Comparison of ENCODE assay signal across 18 cellular contexts in genomic region chr12:31947971-31948370, GRCh38. TPM values are rescaled to one million over a fixed set of nuclear protein-coding genes. Genes with fewer than 3 reads are reported as not detected.
DNase-seq lines count a peak whose midpoint lies in the region; ATAC-seq and TF ChIP-seq lines count a peak whose summit lies in the region.
"Had no signal": no experiment of that assay in that cellular context is flagged by ENCODE, and none has a peak within 500 bp of the region (broad histone marks: within the 10 kb centered on the region; RNA-seq: fewer than 3 reads in every experiment).

No MANE protein-coding gene starts in this region.

- H3K4me3 ChIP-seq in hepatocyte (no peak overlapping the region), right lobe of liver (no peak overlapping the region)
- H3K4me3 ChIP-seq: GM12878, GM23248 had no signal

- WGBS in hepatocyte (ENCODE audit: low lambda C conversion rate, missing lambda C conversion rate), result 86% methylated on average over 6 of the region's 6 CpGs
- 84% methylated on average over 6 of the region's 6 CpGs for WGBS in right lobe of liver (ENCODE audit: insufficient coverage, low coverage, low lambda C conversion rate, missing lambda C conversion rate)

- no peaks in the 10 kb centered on the region for H3K79me2 ChIP-seq in hepatocyte

- no peak for TF ChIP-seq POLR2A in right lobe of liver (IDR thresholded peaks at IDR 0.05)

- peak in 1 of 4 donors; percentile 19 for ATAC-seq in right lobe of liver
- ATAC-seq in HG03280 (IDR thresholded peaks at IDR 0.05; ENCODE audit: unreplicated experiment), result no peak
- ATAC-seq in GM19455 (IDR thresholded peaks at IDR 0.05; ENCODE audit: unreplicated experiment), result no peak
- ATAC-seq: GM12878 had no signal

- H3K36me3 ChIP-seq in hepatocyte (replicated peaks; ENCODE audit: insufficient read depth, low read depth), result no peaks in the 10 kb centered on the region
- no peaks in the 10 kb centered on the region for H3K36me3 ChIP-seq in right lobe of liver

- peaks cover 9% of the 10 kb centered on the region for H3K9me3 ChIP-seq in hepatocyte (ENCODE audit: low read depth)
- H3K9me3 ChIP-seq in right lobe of liver, result no peaks in the 10 kb centered on the region

- H3K27ac ChIP-seq in hepatocyte (peak overlapping the region; percentile 84), right lobe of liver (peak overlapping the region; percentile 54 to 80 (median 80))
- H3K27ac ChIP-seq: GM23248 had no signal

- intact Hi-C loops in right lobe of liver (cut with DNase I), result no loop called here

- H3K27me3 ChIP-seq in hepatocyte, result no peaks in the 10 kb centered on the region
- no peaks in the 10 kb centered on the region for H3K27me3 ChIP-seq in right lobe of liver

- no peak overlapping the region for H3K4me2 ChIP-seq in hepatocyte

- H3K4me1 ChIP-seq in hepatocyte (ENCODE audit: insufficient read depth), result no peaks in the 10 kb centered on the region
- H3K4me1 ChIP-seq in right lobe of liver, result peaks cover 0 to 15% (median 6%) of the 10 kb centered on the region in 4 donors

- no peak overlapping the region for H2AFZ ChIP-seq in hepatocyte
- H2AFZ ChIP-seq: GM23248 had no signal

- H4K20me1 ChIP-seq in hepatocyte (ENCODE audit: insufficient read depth, poor library complexity, severe bottlenecking), result no peaks in the 10 kb centered on the region

- DNase-seq in NCI-H226 (peak; percentile 35), amniotic epithelial cell (ENCODE audit: low read depth) (peak; percentile 51), hepatocyte (ENCODE audit: low spot score) (no peak), right lobe of liver (no peak), DMS114 treated with DMSO at 0.1 percent for 48 hours (lab: John Stamatoyannopoulos, UW; ENCODE audit: unreplicated experiment) (no peak), NCI-H2196 (lab: John Stamatoyannopoulos, UW; ENCODE audit: unreplicated experiment) (no peak)
- DNase-seq: C1 segment of cervical spinal cord; CD4-positive, alpha-beta memory T cell; COR-L47; DMS79; EL; GDM1; GM23248; H7; HCEC 1CT had no signal

- no peaks in the 10 kb centered on the region for H3K9me2 ChIP-seq in hepatocyte (replicated peaks; ENCODE audit: insufficient read depth)

- TF ChIP-seq CTCF in hepatocyte (IDR thresholded peaks at IDR 0.05; ENCODE audit: poor library complexity) (no peak), right lobe of liver (IDR thresholded peaks at IDR 0.05) (no peak)

RNA-seq across cellular contexts. Expression of gene RESF1, which starts 11.2 kb away (rescaled TPM):
- total RNA-seq in hepatocyte (63.8 and 91.5 TPM in 2 replicates), right lobe of liver (10 to 100 TPM; 24.0 to 62.5 (median 42.8) TPM)
- 23.9 and 28.8 TPM in 2 replicates for polyA plus RNA-seq in hepatocyte

Comparison
In these comparisons a context has a peak if more than half of its experiments do, and no peak if none do; other contexts are left out.
1. DNase-seq: peak in NCI-H226 (single experiment) and amniotic epithelial cell (single experiment); none in hepatocyte (single experiment), right lobe of liver (0 of 3), DMS114 treated with DMSO at 0.1 percent for 48 hours (single experiment) and NCI-H2196 (single experiment).